In genomic region chr16:54193013-54193655, GRCh38 we compare ENCODE assay signal across 12 cellular contexts.
DNase-seq lines count a peak whose midpoint lies in the region; ATAC-seq and TF ChIP-seq lines count a peak whose summit lies in the region.
"Had no signal": no experiment of that assay in that cellular context is flagged by ENCODE, and none has a peak within 500 bp of the region (broad histone marks: within the 10 kb centered on the region; RNA-seq: fewer than 3 reads in every experiment).

No MANE protein-coding gene starts in this region.

- no peak overlapping the region for H2AK9ac ChIP-seq in IMR-90 (replicated peaks; ENCODE audit: low read depth, low read length, poor library complexity)

- H2AFZ ChIP-seq in IMR-90 (replicated peaks; ENCODE audit: low read length, poor library complexity), result peak overlapping the region; percentile 87

- no peaks in the 10 kb centered on the region for H4K20me1 ChIP-seq in IMR-90 (ENCODE audit: insufficient read depth, low read length)

- TF ChIP-seq RAD21 in IMR-90 (IDR thresholded peaks at IDR 0.05; ENCODE audit: low read length), result no peak

- WGBS in IMR-90 (ENCODE audit: extremely low coverage in 2 of 2, insufficient read length in 1 of 2), 2 experiments, result no CpG with 5 or more reads among the region's 9 CpGs
- WGBS in endodermal cell (ENCODE audit: insufficient coverage in 1 of 2, insufficient read length in 1 of 2), 2 experiments, result 81 to 92% methylated on average over 4 to 9 of the region's 9 CpGs
- 61% methylated on average over 9 of the region's 9 CpGs for WGBS in prostate gland

- H3K4me3 ChIP-seq in BE2C (ENCODE audit: low read depth, low read length) (peak overlapping the region; percentile 32), IMR-90 (ENCODE audit: insufficient read depth, low read depth, low read length) (no peak overlapping the region), endodermal cell (ENCODE audit: low read length) (no peak overlapping the region), prostate gland (no peak overlapping the region)

- H3K9me3 ChIP-seq in BE2C (no peaks in the 10 kb centered on the region), IMR-90 (ENCODE audit: control insufficient read depth, insufficient read depth, low read length) (no peaks in the 10 kb centered on the region; the same call in 1 of the 2 replicates), endodermal cell (ENCODE audit: control insufficient read depth, low read length) (no peaks in the 10 kb centered on the region), prostate gland (no peaks in the 10 kb centered on the region)
- H3K9me3 ChIP-seq: left lung had no signal

- no peaks in the 10 kb centered on the region for H3K79me1 ChIP-seq in IMR-90 (ENCODE audit: low read depth in 1 of 2, low read length in 2 of 2)

- H3K56ac ChIP-seq in IMR-90 (ENCODE audit: extremely low read depth, insufficient read depth, low read length), result no peak overlapping the region

- H3K27me3 Mint-ChIP-seq in endodermal cell (ENCODE audit: insufficient read depth), result peaks cover 56% of the 10 kb centered on the region
- peaks cover 3% of the 10 kb centered on the region for H3K27me3 Mint-ChIP-seq in endothelial cell (ENCODE audit: unreplicated experiment)
- peaks cover 14% of the 10 kb centered on the region for H3K27me3 Mint-ChIP-seq in activated CD8-positive, alpha-beta T cell treated with anti-CD3 and anti-CD28 coated beads for 36 hours
- H3K27me3 Mint-ChIP-seq: activated CD4-positive, alpha-beta T cell treated with anti-CD3 and anti-CD28 coated beads, Interleukin-2, amount 10 ng/mL, durations not matched to agents 24 days and 14 days had no signal

- H3K9me1 ChIP-seq in IMR-90 (ENCODE audit: insufficient read depth, low read length), result no peaks in the 10 kb centered on the region

- H3K36me3 Mint-ChIP-seq in endodermal cell (ENCODE audit: low read depth) (no peaks in the 10 kb centered on the region), endothelial cell (ENCODE audit: low read depth, unreplicated experiment) (peaks cover 3% of the 10 kb centered on the region)
- no peaks in the 10 kb centered on the region for H3K36me3 Mint-ChIP-seq in activated CD8-positive, alpha-beta T cell treated with anti-CD3 and anti-CD28 coated beads for 36 hours (ENCODE audit: low read depth)

- no peak overlapping the region for H2BK120ac ChIP-seq in IMR-90 (ENCODE audit: low read depth, low read length)

- ATAC-seq in IMR-90 (ENCODE audit: low read depth), result no peak
- ATAC-seq in activated CD8-positive, alpha-beta T cell treated with anti-CD3 and anti-CD28 coated beads for 36 hours, result no peak

- H3K4me1 Mint-ChIP-seq in endodermal cell (peaks cover 9% of the 10 kb centered on the region), endothelial cell (ENCODE audit: unreplicated experiment) (peaks cover 6% of the 10 kb centered on the region)
- H3K4me1 Mint-ChIP-seq in activated CD8-positive, alpha-beta T cell treated with anti-CD3 and anti-CD28 coated beads for 36 hours (ENCODE audit: low read depth), result no peaks in the 10 kb centered on the region

- H3K4me1 ChIP-seq in BE2C (peaks cover 9% of the 10 kb centered on the region), IMR-90 (ENCODE audit: control insufficient read depth, insufficient read depth, low read length) (no peaks in the 10 kb centered on the region), endodermal cell (ENCODE audit: control insufficient read depth, insufficient read depth, low read length) (no peaks in the 10 kb centered on the region), prostate gland (replicated peaks) (peaks cover 7% of the 10 kb centered on the region)
- H3K4me1 ChIP-seq: left lung had no signal

- in situ Hi-C loops in IMR-90 (cut with MboI; ENCODE audit: low sequenced_read_pairs), result no loop called here

- no peak overlapping the region for H2BK5ac ChIP-seq in IMR-90 (ENCODE audit: low read depth, low read length, poor library complexity, severe bottlenecking)

- BruUV-seq in IMR-90 (replicated peaks; lab: Mats Ljungman, UMichigan), result no TSS peak

- no peak overlapping the region for H3K18ac ChIP-seq in IMR-90 (ENCODE audit: low read depth, low read length)

- H2BK15ac ChIP-seq in IMR-90 (ENCODE audit: low read depth, low read length), result no peak overlapping the region

- H2BK20ac ChIP-seq in IMR-90 (ENCODE audit: low read depth, low read length), result no peak overlapping the region

- H3K27ac Mint-ChIP-seq in endodermal cell (no peak overlapping the region), endothelial cell (ENCODE audit: unreplicated experiment) (no peak overlapping the region)
- no peak overlapping the region for H3K27ac Mint-ChIP-seq in activated CD8-positive, alpha-beta T cell treated with anti-CD3 and anti-CD28 coated beads for 36 hours
- H3K27ac Mint-ChIP-seq: activated CD4-positive, alpha-beta T cell treated with anti-CD3 and anti-CD28 coated beads, Interleukin-2, amount 10 ng/mL, durations not matched to agents 24 days and 14 days; naive B cell had no signal

- CTCF ChIA-PET in IMR-90 (lab: Yijun Ruan, JAX), result no interaction called here
- CTCF ChIA-PET in activated CD8-positive, alpha-beta T cell treated with anti-CD3 and anti-CD28 coated beads for 36 hours (lab: Charles Lee), result no interaction called here

- POLR2A ChIA-PET in IMR-90 (lab: Charles Lee; ENCODE audit: unreplicated experiment), result no interaction called here
- POLR2A ChIA-PET in activated CD8-positive, alpha-beta T cell treated with anti-CD3 and anti-CD28 coated beads for 36 hours (lab: Charles Lee), result no interaction called here

- no peak overlapping the region for H3K4ac ChIP-seq in IMR-90 (ENCODE audit: low read depth, low read length)

- H3K27ac ChIP-seq in IMR-90 (ENCODE audit: insufficient read depth, low read length) (no peak overlapping the region), endodermal cell (ENCODE audit: low read depth, low read length) (no peak overlapping the region), prostate gland (peak overlapping the region; percentile 77 to 80)

- H3K23ac ChIP-seq in IMR-90 (ENCODE audit: low read depth, low read length), result no peak overlapping the region

- dilution Hi-C loops in IMR-90 (cut with HindIII; ENCODE audit: low sequenced_read_pairs, unreplicated experiment), result no loop called here

- H3K4me3 Mint-ChIP-seq in endodermal cell (peak overlapping the region; percentile 48), endothelial cell (ENCODE audit: unreplicated experiment) (no peak overlapping the region)
- no peak overlapping the region for H3K4me3 Mint-ChIP-seq in activated CD8-positive, alpha-beta T cell treated with anti-CD3 and anti-CD28 coated beads for 36 hours
- H3K4me3 Mint-ChIP-seq: activated CD4-positive, alpha-beta T cell treated with anti-CD3 and anti-CD28 coated beads, Interleukin-2, amount 10 ng/mL, durations not matched to agents 24 days and 14 days; naive B cell had no signal

- H3K36me3 ChIP-seq in BE2C (no peaks in the 10 kb centered on the region), IMR-90 (ENCODE audit: control insufficient read depth, insufficient read depth, low read length) (no peaks in the 10 kb centered on the region), endodermal cell (ENCODE audit: control insufficient read depth, insufficient read depth, low read length) (no peaks in the 10 kb centered on the region), prostate gland (no peaks in the 10 kb centered on the region)
- H3K36me3 ChIP-seq: left lung had no signal

- H4K8ac ChIP-seq in IMR-90 (ENCODE audit: low read depth in 2 of 2, low read length in 2 of 2), result no peak overlapping the region

- no peak overlapping the region for H4K5ac ChIP-seq in IMR-90 (ENCODE audit: low read depth, low read length)

- DNase-seq in BE2C (no peak), IMR-90 (no peak), endodermal cell (no peak), prostate gland (ENCODE audit: low spot score) (no peak), endothelial cell (ENCODE audit: low spot score) (no peak), NCI-H748 (lab: John Stamatoyannopoulos, UW; ENCODE audit: unreplicated experiment) (no peak)
- no peak for DNase-seq in activated effector memory CD4-positive, alpha-beta T cell treated with anti-CD3 and anti-CD28 coated beads, Interleukin-2, amount 50 U/mL, for 16 hours
- DNase-seq in activated CD8-positive, alpha-beta T cell treated with anti-CD3 and anti-CD28 coated beads for 36 hours, result no peak
- DNase-seq: effector CD8-positive, alpha-beta T cell; naive B cell had no signal

- H2AK5ac ChIP-seq in IMR-90 (ENCODE audit: low read depth, low read length), result no peak overlapping the region

- no peak overlapping the region for H4K91ac ChIP-seq in IMR-90 (ENCODE audit: insufficient read depth, low read depth, low read length)

- H3K9ac ChIP-seq in IMR-90 (ENCODE audit: low read depth, low read length) (no peak overlapping the region), endodermal cell (ENCODE audit: extremely low read depth, low read length, poor library complexity, severe bottlenecking) (no peak overlapping the region)

- H3K27me3 ChIP-seq in BE2C, result no peaks in the 10 kb centered on the region
- H3K27me3 ChIP-seq in IMR-90 (ENCODE audit: control insufficient read depth, insufficient read depth, low read length), result peaks cover 8% of the 10 kb centered on the region; the same call in 1 of the 2 replicates
- H3K27me3 ChIP-seq in endodermal cell (ENCODE audit: control insufficient read depth, insufficient read depth, low read length, poor library complexity, severe bottlenecking), result no peaks in the 10 kb centered on the region
- no peaks in the 10 kb centered on the region for H3K27me3 ChIP-seq in prostate gland (replicated peaks; ENCODE audit: insufficient read depth)

- H3K9me3 Mint-ChIP-seq in endodermal cell, result no peaks in the 10 kb centered on the region
- H3K9me3 Mint-ChIP-seq in endothelial cell (ENCODE audit: unreplicated experiment), result no peaks in the 10 kb centered on the region
- no peaks in the 10 kb centered on the region for H3K9me3 Mint-ChIP-seq in activated CD8-positive, alpha-beta T cell treated with anti-CD3 and anti-CD28 coated beads for 36 hours
- H3K9me3 Mint-ChIP-seq: activated CD4-positive, alpha-beta T cell treated with anti-CD3 and anti-CD28 coated beads, Interleukin-2, amount 10 ng/mL, durations not matched to agents 24 days and 14 days had no signal

- TF ChIP-seq POLR2A in IMR-90 (IDR thresholded peaks at IDR 0.05; ENCODE audit: low read depth, low read length), result no peak
- no peak for TF ChIP-seq POLR2A in prostate gland (IDR thresholded peaks at IDR 0.05)

- TF ChIP-seq CTCF in BE2C (IDR thresholded peaks at IDR 0.05; ENCODE audit: low read depth, low read length), result no peak
- TF ChIP-seq CTCF in IMR-90 (conservative IDR thresholded peaks at IDR 0.05; ENCODE audit: low read depth, low read length), result no peak
- TF ChIP-seq CTCF in endodermal cell (conservative IDR thresholded peaks at IDR 0.05), result no peak
- TF ChIP-seq CTCF in prostate gland (IDR thresholded peaks at IDR 0.05), result no peak
- no peak for TF ChIP-seq CTCF in endothelial cell (IDR thresholded peaks at IDR 0.05; ENCODE audit: unreplicated experiment)
- no peak for TF ChIP-seq CTCF in activated CD8-positive, alpha-beta T cell treated with anti-CD3 and anti-CD28 coated beads for 36 hours (IDR thresholded peaks at IDR 0.05)

- no peak overlapping the region for H3K4me2 ChIP-seq in IMR-90 (ENCODE audit: low read depth, low read length)

- no peak overlapping the region for H3K14ac ChIP-seq in IMR-90 (replicated peaks; ENCODE audit: low read depth, low read length)

- intact Hi-C loops in IMR-90 (cut with micrococcal nuclease), result loop anchor here (5.0 kb wide), 1 partner anchor 301 kb away; no protein-coding TSS in a partner anchor
- intact Hi-C loops in prostate gland (cut with DNase I), result no loop called here
- intact Hi-C loops in activated CD8-positive, alpha-beta T cell treated with anti-CD3 and anti-CD28 coated beads for 36 hours (cut with micrococcal nuclease), result no loop called here

Comparison
In these comparisons a context has a peak if more than half of its experiments do, and no peak if none do; other contexts are left out.
1. H3K27ac ChIP-seq: peak in prostate gland (2 of 2); none in IMR-90 (single experiment) and endodermal cell (single experiment).